ENCODE assay signal across 1 cellular context in genomic region chr5:59387127-59387526, GRCh38.
TF ChIP-seq lines count a peak whose summit lies in the region.

No MANE protein-coding gene starts in this region.

TF ChIP-seq in A549, 52 proteins besides CTCF, POLR2A, EP300 and RAD21 (continued from another document):
- no peak for TF ChIP-seq REST (IDR thresholded peaks at IDR 0.05)
- TF ChIP-seq, protein P1, sequence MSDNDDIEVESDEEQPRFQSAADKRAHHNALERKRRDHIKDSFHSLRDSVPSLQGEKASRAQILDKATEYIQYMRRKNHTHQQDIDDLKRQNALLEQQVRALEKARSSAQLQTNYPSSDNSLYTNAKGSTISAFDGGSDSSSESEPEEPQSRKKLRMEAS (IDR thresholded peaks at IDR 0.05), result no peak
- no peak for TF ChIP-seq EHF (CRISPR knock-in tag; IDR thresholded peaks at IDR 0.05)
- no peak for TF ChIP-seq ZNF302 (CRISPR knock-in tag; IDR thresholded peaks at IDR 0.05)
- TF ChIP-seq HDAC2 (IDR thresholded peaks at IDR 0.05), result no peak
